30 cellular contexts compared by ENCODE assay signal in genomic region chr14:84003316-84003715, GRCh38.
"Had no signal": no experiment of that assay in that cellular context is flagged by ENCODE, and none has a peak within 500 bp of the region (broad histone marks: within the 10 kb centered on the region; RNA-seq: fewer than 3 reads in every experiment).

No MANE protein-coding gene starts in this region.

- H3K4me1 Mint-ChIP-seq: naive B cell; stimulated activated naive B cell treated with anti-CD40 and anti-IgM and Interleukin-4, amounts not matched to agents 10 μg/mL and 1 μg/mL and 100 μg/mL, for 72 hours had no signal

- H3K27me3 ChIP-seq: esophagus squamous epithelium, gastrocnemius medialis, hepatocyte, right atrium auricular region, stomach, tibial artery had no signal

- ATAC-seq: activated CD4-positive, CD25-positive, alpha-beta regulatory T cell treated with anti-CD3 and anti-CD28 coated beads, Interleukin-2, amount 50 U/mL, for 24 hours; gastrocnemius medialis; left cardiac atrium; left ventricle myocardium superior; stimulated activated naive B cell treated with anti-CD40 and anti-IgM and Interleukin-4, amounts not matched to agents 10 μg/mL and 1 μg/mL and 100 μg/mL, for 72 hours had no signal

- H3K27ac Mint-ChIP-seq: activated T-helper 1 cell treated with anti-CD3 and anti-CD28 coated beads, Interleukin-12 subunit alpha, Interleukin-12 subunit beta, Interleukin-2, Interleukin-4 antibody, amounts not matched to agents 30 ng/mL and 10 ng/mL and 1 ng/mL, durations not matched to agents 14 hours and 24 hours and 36 hours; naive B cell; stimulated activated naive B cell treated with anti-CD40 and anti-IgM and Interleukin-4, amounts not matched to agents 10 μg/mL and 1 μg/mL and 100 μg/mL, for 72 hours had no signal

- H3K36me3 ChIP-seq: esophagus squamous epithelium, gastrocnemius medialis, right atrium auricular region, stomach, tibial artery, WERI-Rb-1 had no signal

- H3K9ac ChIP-seq: parathyroid adenoma had no signal

- DNase-seq: activated CD4-positive, alpha-beta T cell treated with anti-CD3 and anti-CD28 coated beads for 48 hours; activated CD4-positive, alpha-beta T cell treated with anti-CD3 and anti-CD28 coated beads, Interleukin-2, amount 50 U/mL, for 48 hours; activated CD8-positive, alpha-beta memory T cell treated with anti-CD3 and anti-CD28 coated beads for 24 hours; activated gamma-delta T cell treated with Interleukin-2 at 50 U/mL for 16 hours; activated naive CD4-positive, alpha-beta T cell treated with anti-CD3 and anti-CD28 coated beads, Interleukin-2, amount 50 U/mL, for 16 hours; amygdala; caudate nucleus; cortex of kidney; esophagus squamous epithelium; gastrocnemius medialis; glutamatergic neuron; islet precursor cell; left cardiac atrium; left ventricle myocardium superior; mammary epithelial cell; naive B cell; occipital lobe; stimulated activated CD4-positive, alpha-beta T cell treated with anti-CD3 and anti-CD28 coated beads, Interleukin-1b, Interleukin-23, amount 100 ng/mL, for 48 hours; stimulated activated naive B cell treated with anti-CD40 and anti-IgM and Interleukin-4, amounts not matched to agents 10 μg/mL and 1 μg/mL and 100 μg/mL, for 72 hours; stomach; T-helper 9 cell; tibial artery; WERI-Rb-1 had no signal

- H3K36me3 Mint-ChIP-seq: naive B cell; stimulated activated naive B cell treated with anti-CD40 and anti-IgM and Interleukin-4, amounts not matched to agents 10 μg/mL and 1 μg/mL and 100 μg/mL, for 72 hours had no signal

- H3K4me3 ChIP-seq: esophagus squamous epithelium, gastrocnemius medialis, hepatocyte, right atrium auricular region, smooth muscle cell, stomach, tibial artery had no signal

- H3K9me3 ChIP-seq: esophagus squamous epithelium, gastrocnemius medialis, right atrium auricular region, stomach, tibial artery had no signal

- H3K27ac ChIP-seq: epithelial cell of prostate, esophagus squamous epithelium, gastrocnemius medialis, hepatocyte, parathyroid adenoma, right atrium auricular region, stomach, tibial artery, WERI-Rb-1 had no signal

- H3K4me1 ChIP-seq: esophagus squamous epithelium, gastrocnemius medialis, parathyroid adenoma, right atrium auricular region, tibial artery had no signal

- H3K27me3 Mint-ChIP-seq: naive B cell; stimulated activated naive B cell treated with anti-CD40 and anti-IgM and Interleukin-4, amounts not matched to agents 10 μg/mL and 1 μg/mL and 100 μg/mL, for 72 hours had no signal

- H3K4me3 Mint-ChIP-seq: activated T-helper 1 cell treated with anti-CD3 and anti-CD28 coated beads, Interleukin-12 subunit alpha, Interleukin-12 subunit beta, Interleukin-2, Interleukin-4 antibody, amounts not matched to agents 30 ng/mL and 10 ng/mL and 1 ng/mL, durations not matched to agents 14 hours and 24 hours and 36 hours; naive B cell; stimulated activated naive B cell treated with anti-CD40 and anti-IgM and Interleukin-4, amounts not matched to agents 10 μg/mL and 1 μg/mL and 100 μg/mL, for 72 hours had no signal
